8 cellular contexts compared by ENCODE assay signal in genomic region chr6:11732036-11732545, GRCh38. TPM values are rescaled to one million over a fixed set of nuclear protein-coding genes. Genes with fewer than 3 reads are reported as not detected.
A peak's percentile ranks its signal among the peaks of the same experiment; 100 is the strongest.
DNase-seq lines count a peak whose midpoint lies in the region; ATAC-seq, FAIRE-seq and TF ChIP-seq lines count a peak whose summit lies in the region.

No MANE protein-coding gene starts in this region.

- peak overlapping the region in 2 of 4 donors; percentile 17 to 29 for H3K27ac ChIP-seq in pancreas

- H3K9me3 Mint-ChIP-seq in chondrocyte (ENCODE audit: low read depth), result no peaks in the 10 kb centered on the region

- no peak overlapping the region for H3K4me3 ChIP-seq in pancreas

- peak overlapping the region; percentile 98 for H3K27ac Mint-ChIP-seq in chondrocyte (ENCODE audit: unreplicated experiment)

- intact Hi-C loops in pancreas (cut with DNase I), result no loop called here

- no peaks in the 10 kb centered on the region for H3K36me3 Mint-ChIP-seq in chondrocyte (ENCODE audit: low read depth)

- 78 to 87% methylated on average over 11 of the region's 11 CpGs for WGBS in pancreas, 2 donors

- ATAC-seq in GM18519 (IDR thresholded peaks at IDR 0.05; ENCODE audit: low FRiP score, unreplicated experiment), result peak; percentile 58
- ATAC-seq in HG02763 (IDR thresholded peaks at IDR 0.05; ENCODE audit: unreplicated experiment), result peak; percentile 75
- peak in 3 of 4 donors; percentile 55 to 71 (median 65) for ATAC-seq in pancreas

- no peaks in the 10 kb centered on the region for H3K9me3 ChIP-seq in pancreas

- no peaks in the 10 kb centered on the region for H3K36me3 ChIP-seq in pancreas

- H3K4me1 Mint-ChIP-seq in chondrocyte (ENCODE audit: low read depth), result peaks cover 32% of the 10 kb centered on the region

- no peaks in the 10 kb centered on the region for H3K27me3 ChIP-seq in pancreas

- DNase-seq in RPMI7951 (ENCODE audit: low read depth) (peak; percentile 83), chondrocyte (ENCODE audit: low spot score) (no peak), pancreas (peak in 1 of 6 donors; percentile 63), NCI-H82 treated with DMSO at 0.1 percent for 48 hours (lab: John Stamatoyannopoulos, UW; ENCODE audit: unreplicated experiment) (no peak), NCI-H1930 (lab: John Stamatoyannopoulos, UW) (no peak), HK-2 (ENCODE audit: unreplicated experiment) (no peak)

- TF ChIP-seq CTCF in chondrocyte (IDR thresholded peaks at IDR 0.05) (no peak), pancreas (IDR thresholded peaks at IDR 0.05) (no peak)

- no peak for FAIRE-seq in pancreas (lab: Jason Lieb, UNC)

- H3K4me1 ChIP-seq in pancreas, result peaks cover 0 to 11% (median 9%) of the 10 kb centered on the region in 3 donors

- H3K4me3 Mint-ChIP-seq in chondrocyte (ENCODE audit: unreplicated experiment), result peak overlapping the region; percentile 26

- no peaks in the 10 kb centered on the region for H3K27me3 Mint-ChIP-seq in chondrocyte (ENCODE audit: low read depth)

RNA-seq across cellular contexts. Expression of gene ADTRP, which starts 46.5 kb away (rescaled TPM):
- 0.48 and 0.98 TPM in 2 replicates for total RNA-seq in RPMI7951 (2014; rRNA removed; shearing (Covaris generic))
- total RNA-seq in chondrocyte, result 0.35 to 1.3 TPM (median 0.77 TPM) in 3 replicates
- under 1 TPM in 4 of 6 donors, not detected in 2; 0.09 to 0.44 (median 0.18) TPM for total RNA-seq in pancreas
- under 1 TPM in 1 of 2 donors, not detected in 1; 0.34 TPM for polyA plus RNA-seq in pancreas
